ENCODE assay signal across 22 cellular contexts in genomic region chr9:125460346-125460745, GRCh38.
DNase-seq lines count a peak whose midpoint lies in the region; ATAC-seq, FAIRE-seq and TF ChIP-seq lines count a peak whose summit lies in the region.
"Had no signal": no experiment of that assay in that cellular context is flagged by ENCODE, and none has a peak within 500 bp of the region (broad histone marks: within the 10 kb centered on the region; RNA-seq: fewer than 3 reads in every experiment).

No MANE protein-coding gene starts in this region.

- no peak overlapping the region for H3K4me3 ChIP-seq in liver (ENCODE audit: low read depth in 1 of 3, low read length in 3 of 3)
- no peak overlapping the region for H3K4me3 ChIP-seq in HepG2 (replicated peaks in 1 of 3; ENCODE audit: insufficient read depth in 1 of 3, low read depth in 2 of 3, low read length in 3 of 3)
- H3K4me3 ChIP-seq in fibroblast of lung (replicated peaks in 1 of 4; ENCODE audit: control extremely low read depth in 1 of 4, insufficient read depth in 1 of 4, low read depth in 3 of 4, low read length in 4 of 4): no peak overlapping the region
- H3K4me3 ChIP-seq in vagina: no peak overlapping the region
- H3K4me3 ChIP-seq in SJCRH30: no peak overlapping the region

- no peak overlapping the region for H3K4me3 Mint-ChIP-seq in nephron

- in situ Hi-C loops in HepG2 (cut with HindIII; ENCODE audit: extremely low pct_ligation_motif_present, low pct_unique_long_range_greater_than_20kb): no loop called here

- TF ChIP-seq POLR2A in HepG2 (IDR thresholded peaks at IDR 0.05; ENCODE audit: insufficient read depth in 1 of 2, low read depth in 2 of 2, low read length in 2 of 2) (no peak), vagina (IDR thresholded peaks at IDR 0.05) (no peak)

- no peak for TF ChIP-seq RAD21 in liver (IDR thresholded peaks at IDR 0.05)
- no peak for TF ChIP-seq RAD21 in HepG2 (CRISPR knock-in tag; IDR thresholded peaks at IDR 0.05)

- POLR2A ChIA-PET in HepG2 (lab: Yijun Ruan, JAX): no interaction called here

- H3K27me3 ChIP-seq in liver (ENCODE audit: control insufficient read depth in 4 of 4, insufficient read depth in 4 of 4, low read length in 3 of 4) (no peaks in the 10 kb centered on the region), HepG2 (ENCODE audit: control insufficient read depth in 1 of 2, insufficient read depth in 2 of 2, low read length in 2 of 2) (no peaks in the 10 kb centered on the region), fibroblast of lung (ENCODE audit: control insufficient read depth, insufficient read depth, low read length) (no peaks in the 10 kb centered on the region), vagina (no peaks in the 10 kb centered on the region), SJCRH30 (no peaks in the 10 kb centered on the region)

- H3K36me3 ChIP-seq in liver (ENCODE audit: control insufficient read depth in 4 of 4, insufficient read depth in 3 of 4, low read depth in 1 of 4, low read length in 3 of 4) (no peaks in the 10 kb centered on the region), HepG2 (replicated peaks in 1 of 2; ENCODE audit: control insufficient read depth in 1 of 2, insufficient read depth in 2 of 2, low read length in 2 of 2) (peaks cover 0 to 1% of the 10 kb centered on the region in 2 experiments; a peak in 2 of 5 replicates), fibroblast of lung (ENCODE audit: control insufficient read depth, insufficient read depth, low read length) (no peaks in the 10 kb centered on the region), vagina (peaks cover 0 to 9% of the 10 kb centered on the region in 2 donors), SJCRH30 (peaks cover 21% of the 10 kb centered on the region; the same call in 1 of the 2 replicates)

- H3K27me3 Mint-ChIP-seq in nephron (ENCODE audit: low read depth): no peaks in the 10 kb centered on the region

- 96% methylated on average over 7 of the region's 7 CpGs for WGBS in liver
- 95% methylated on average over 7 of the region's 7 CpGs for WGBS in HepG2 (ENCODE audit: low lambda C conversion rate)

- H3K36me3 Mint-ChIP-seq in nephron (ENCODE audit: low read depth): peaks cover 56% of the 10 kb centered on the region

- no peak overlapping the region for H3K4me2 ChIP-seq in HepG2 (ENCODE audit: low read depth, low read length)
- peak overlapping the region; percentile 48 for H3K4me2 ChIP-seq in fibroblast of lung (ENCODE audit: extremely low read depth, insufficient read depth, low read length)
- H3K4me2 ChIP-seq: KMS-11 had no signal

- ATAC-seq in HepG2 (no peak), GM18870 (IDR thresholded peaks at IDR 0.05; ENCODE audit: unreplicated experiment) (no peak)

- TF ChIP-seq CTCF in liver (IDR thresholded peaks at IDR 0.05; ENCODE audit: low read depth, low read length, missing input control) (no peak), HepG2 (CRISPR knock-in tag; IDR thresholded peaks at IDR 0.05) (no peak), fibroblast of lung (conservative IDR thresholded peaks at IDR 0.05 in 1 of 2, IDR thresholded peaks at IDR 0.05 in 1 of 2; ENCODE audit: low read depth in 1 of 2, low read length in 2 of 2) (no peak), nephron (IDR thresholded peaks at IDR 0.05; ENCODE audit: unreplicated experiment in 3 of 3) (no peak), vagina (IDR thresholded peaks at IDR 0.05) (no peak)

- no peak for FAIRE-seq in HepG2 (lab: Jason Lieb, UNC)
- FAIRE-seq: G401.6, GM18507, GM19239, H1, RCC 7860 had no signal

- intact Hi-C loops in HepG2 (cut with micrococcal nuclease; ENCODE audit: unreplicated experiment): no loop called here
- intact Hi-C loops in vagina (cut with DNase I): no loop called here

- H3K79me2 ChIP-seq in HepG2 (ENCODE audit: insufficient read depth, low read length) (no peaks in the 10 kb centered on the region), fibroblast of lung (ENCODE audit: control insufficient read depth, insufficient read depth, low read length) (no peaks in the 10 kb centered on the region)

- DNase-seq in HepG2 (ENCODE audit: low spot score) (no peak), fibroblast of lung (ENCODE audit: low read depth in 2 of 2) (peak; percentile 32 to 59), vagina (ENCODE audit: extremely low spot score in 2 of 2) (no peak), SJCRH30 (no peak), NCI-H748 treated with DMSO at 0.1 percent for 48 hours (lab: John Stamatoyannopoulos, UW) (no peak)
- DNase-seq: 8988T, NCI-H1694 treated with DMSO at 0.1 percent for 48 hours, NCI-H2081 treated with DMSO at 0.1 percent for 48 hours, NCI-H2171 treated with DMSO at 0.1 percent for 48 hours, NCI-H524 treated with DMSO at 0.1 percent for 48 hours, OCI-M1 had no signal

- CTCF ChIA-PET in HepG2 (lab: Yijun Ruan, JAX; ENCODE audit: low intra/inter-chr PET ratio, low total read pairs): no interaction called here

- H3K27ac ChIP-seq in liver (ENCODE audit: low read depth in 1 of 2, low read length in 2 of 2): peak overlapping the region; percentile 64 to 88
- H3K27ac ChIP-seq in HepG2 (ENCODE audit: extremely low read length, insufficient read depth, low read length): no peak overlapping the region
- peak overlapping the region; percentile 7 for H3K27ac ChIP-seq in fibroblast of lung (ENCODE audit: insufficient read depth, low read length)
- H3K27ac ChIP-seq in vagina: peak overlapping the region; percentile 56
- no peak overlapping the region for H3K27ac ChIP-seq in SJCRH30
- H3K27ac ChIP-seq: C4-2B, HL-60, KMS-11 had no signal

- peaks cover 5 to 21% (median 16%) of the 10 kb centered on the region in 4 donors for H3K4me1 ChIP-seq in liver (ENCODE audit: control insufficient read depth in 4 of 4, insufficient read depth in 4 of 4, low read length in 3 of 4)
- H3K4me1 ChIP-seq in HepG2 (ENCODE audit: insufficient read depth, low read length): peaks cover 10% of the 10 kb centered on the region; the same call in 1 of the 2 replicates
- peaks cover 13% of the 10 kb centered on the region for H3K4me1 ChIP-seq in fibroblast of lung (ENCODE audit: control insufficient read depth, extremely low read depth, insufficient read depth, low read length)
- H3K4me1 ChIP-seq in vagina: peaks cover 31% of the 10 kb centered on the region
- no peaks in the 10 kb centered on the region for H3K4me1 ChIP-seq in SJCRH30

- H3K9ac ChIP-seq in liver (ENCODE audit: low read depth in 1 of 2, low read length in 2 of 2) (no peak overlapping the region), HepG2 (ENCODE audit: insufficient read depth, low read depth, low read length) (no peak overlapping the region), fibroblast of lung (ENCODE audit: insufficient read depth, low read length) (no peak overlapping the region)
- H3K9ac ChIP-seq: KMS-11 had no signal

- H3K9me3 Mint-ChIP-seq in nephron: peaks cover 35% of the 10 kb centered on the region

- H2AFZ ChIP-seq in HepG2 (ENCODE audit: low read length): no peak overlapping the region
- H2AFZ ChIP-seq in fibroblast of lung (ENCODE audit: low read length): no peak overlapping the region

- no peak for TF ChIP-seq EP300 in HepG2 (IDR thresholded peaks at IDR 0.05; ENCODE audit: low read depth in 2 of 2, low read length in 2 of 2)
- TF ChIP-seq EP300 in HepG2 (CRISPR knock-in tag; IDR thresholded peaks at IDR 0.05; ENCODE audit: borderline replicate concordance): no peak

- no TSS peak for BruUV-seq in HepG2 (replicated peaks; lab: Mats Ljungman, UMichigan)

- peaks cover 0 to 2% (median 0%) of the 10 kb centered on the region in 4 donors for H3K9me3 ChIP-seq in liver (ENCODE audit: control insufficient read depth in 4 of 4, low read length in 3 of 4)
- H3K9me3 ChIP-seq in HepG2 (ENCODE audit: low read length): peaks cover 7% of the 10 kb centered on the region; the same call in 1 of the 2 replicates
- H3K9me3 ChIP-seq in fibroblast of lung (ENCODE audit: control insufficient read depth, insufficient read depth, low read depth, low read length): no peaks in the 10 kb centered on the region
- H3K9me3 ChIP-seq in vagina: no peaks in the 10 kb centered on the region
- peaks cover 22% of the 10 kb centered on the region for H3K9me3 ChIP-seq in SJCRH30 (replicated peaks)

- H3K4me1 Mint-ChIP-seq in nephron: peaks cover 28% of the 10 kb centered on the region

- H3K27ac Mint-ChIP-seq in nephron: peak overlapping the region in 2 of 3 experiments; percentile 70 to 86

- H4K20me1 ChIP-seq in HepG2 (ENCODE audit: insufficient read depth, low read length): no peaks in the 10 kb centered on the region
- H4K20me1 ChIP-seq in fibroblast of lung (ENCODE audit: control insufficient read depth, extremely low read depth, insufficient read depth, low read length): no peaks in the 10 kb centered on the region

TF ChIP-seq in liver, 16 proteins besides CTCF, POLR2A, EP300 and RAD21 (continues in another document):
- TF ChIP-seq MAX (IDR thresholded peaks at IDR 0.05) (no peak), EGR1 (IDR thresholded peaks at IDR 0.05; ENCODE audit: low read depth in 2 of 2) (no peak), HNF4A (conservative IDR thresholded peaks at IDR 0.05) (no peak), FOXA1 (IDR thresholded peaks at IDR 0.05) (no peak)

TF ChIP-seq in HepG2, 621 proteins besides CTCF, POLR2A, EP300 and RAD21 (continues in another document):
- TF ChIP-seq WIZ (CRISPR knock-in tag; IDR thresholded peaks at IDR 0.05) (no peak), CAMTA2 (CRISPR knock-in tag; IDR thresholded peaks at IDR 0.05; ENCODE audit: borderline replicate concordance) (no peak), MYNN (CRISPR knock-in tag; IDR thresholded peaks at IDR 0.05; ENCODE audit: low read depth) (no peak), ZNF670 (CRISPR knock-in tag; IDR thresholded peaks at IDR 0.05; ENCODE audit: borderline replicate concordance) (no peak)

Comparison
In these comparisons a context has a peak if more than half of its experiments do, and no peak if none do; other contexts are left out.
1. H3K27ac ChIP-seq: peak in liver (2 of 2), fibroblast of lung (single experiment) and vagina (single experiment); none in HepG2 (single experiment) and SJCRH30 (single experiment).
2. DNase-seq: peak in fibroblast of lung (2 of 2); none in HepG2 (single experiment), vagina (0 of 2), SJCRH30 (0 of 2) and NCI-H748 treated with DMSO at 0.1 percent for 48 hours (single experiment).